Comparison of ENCODE assay signal across 8 cellular contexts in the genomic region with DNA sequence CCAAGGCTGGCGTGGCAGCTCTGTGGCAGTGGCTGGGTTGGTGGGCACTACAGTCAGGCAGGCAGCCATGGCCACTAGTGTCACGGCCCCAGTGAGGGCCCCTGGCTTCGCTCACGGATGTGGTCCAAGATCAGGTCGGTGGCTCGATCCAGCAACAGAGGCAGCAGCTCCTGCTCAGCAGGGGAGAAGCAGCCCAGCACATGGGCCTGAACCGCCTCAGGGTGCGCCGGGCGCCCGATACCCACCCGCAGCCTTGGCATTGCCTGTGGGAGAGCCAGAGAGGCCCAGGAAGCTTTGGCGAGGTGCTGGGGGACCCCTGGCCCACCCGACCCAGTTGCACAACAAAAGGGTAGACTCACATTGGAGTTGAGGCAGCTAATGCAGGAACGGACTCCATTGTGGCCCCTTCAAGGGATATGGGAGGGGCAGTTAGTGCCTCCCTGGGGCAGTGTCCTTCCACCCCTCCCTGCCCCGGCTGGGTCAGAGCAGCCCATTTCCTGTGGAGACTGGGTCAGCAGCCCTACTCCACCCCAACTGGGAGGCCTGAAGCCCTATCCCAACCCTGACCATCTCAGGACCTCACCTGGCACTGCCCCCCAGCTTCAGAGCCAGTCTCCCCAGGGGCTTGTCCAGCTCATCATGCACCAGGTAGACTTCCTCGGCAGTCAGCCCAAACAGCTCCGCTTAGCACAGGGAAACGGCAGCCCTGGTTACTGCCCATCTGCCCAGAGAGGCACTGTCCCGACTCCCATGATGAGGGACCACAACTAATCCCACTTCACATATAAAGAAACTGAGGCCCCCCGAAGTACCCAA. TPM values are rescaled to one million over a fixed set of nuclear protein-coding genes. Genes with fewer than 3 reads are reported as not detected.
DNase-seq lines count a peak whose midpoint lies in the region; ATAC-seq and TF ChIP-seq lines count a peak whose summit lies in the region.

No MANE protein-coding gene starts in this region.

- H3K36me3 ChIP-seq in iPS-20b (ENCODE audit: insufficient read depth, low read depth, low read length): no peaks in the 10 kb centered on the region
- no peaks in the 10 kb centered on the region for H3K36me3 ChIP-seq in thoracic aorta

- H3K9me3 ChIP-seq in iPS-20b (ENCODE audit: insufficient read depth, low read depth, low read length) (no peaks in the 10 kb centered on the region), thoracic aorta (no peaks in the 10 kb centered on the region)

- H3K36me3 Mint-ChIP-seq in activated CD4-positive, alpha-beta T cell treated with anti-CD3 and anti-CD28 coated beads, Interleukin-2, amount 10 ng/mL, durations not matched to agents 24 days and 14 days (ENCODE audit: low read depth): peaks cover 2% of the 10 kb centered on the region
- peaks cover 6% of the 10 kb centered on the region for H3K36me3 Mint-ChIP-seq in activated T-helper 17 cell treated with anti-CD3 and anti-CD28 coated beads, Interleukin-2, amount 50 U/mL, for 72 hours (ENCODE audit: low read depth)

- peak overlapping the region; percentile 100 for H3K4me3 Mint-ChIP-seq in activated CD4-positive, alpha-beta T cell treated with anti-CD3 and anti-CD28 coated beads, Interleukin-2, amount 10 ng/mL, durations not matched to agents 24 days and 14 days
- H3K4me3 Mint-ChIP-seq in activated T-helper 17 cell treated with anti-CD3 and anti-CD28 coated beads, Interleukin-2, amount 50 U/mL, for 72 hours: peak overlapping the region; percentile 96

- H3K9me3 Mint-ChIP-seq in activated CD4-positive, alpha-beta T cell treated with anti-CD3 and anti-CD28 coated beads, Interleukin-2, amount 10 ng/mL, durations not matched to agents 24 days and 14 days: no peaks in the 10 kb centered on the region
- H3K9me3 Mint-ChIP-seq in activated T-helper 17 cell treated with anti-CD3 and anti-CD28 coated beads, Interleukin-2, amount 50 U/mL, for 72 hours: no peaks in the 10 kb centered on the region

- peaks cover 2% of the 10 kb centered on the region for H3K27me3 Mint-ChIP-seq in activated CD4-positive, alpha-beta T cell treated with anti-CD3 and anti-CD28 coated beads, Interleukin-2, amount 10 ng/mL, durations not matched to agents 24 days and 14 days
- no peaks in the 10 kb centered on the region for H3K27me3 Mint-ChIP-seq in activated T-helper 17 cell treated with anti-CD3 and anti-CD28 coated beads, Interleukin-2, amount 50 U/mL, for 72 hours

- peaks cover 24% of the 10 kb centered on the region for H3K4me1 Mint-ChIP-seq in activated CD4-positive, alpha-beta T cell treated with anti-CD3 and anti-CD28 coated beads, Interleukin-2, amount 10 ng/mL, durations not matched to agents 24 days and 14 days
- H3K4me1 Mint-ChIP-seq in activated T-helper 17 cell treated with anti-CD3 and anti-CD28 coated beads, Interleukin-2, amount 50 U/mL, for 72 hours: peaks cover 10% of the 10 kb centered on the region

- no peak for ATAC-seq in activated T-helper 17 cell treated with anti-CD3 and anti-CD28 coated beads, Interleukin-2, amount 50 U/mL, for 72 hours (replicated peaks)
- no peak for ATAC-seq in thoracic aorta (ENCODE audit: insufficient number of reproducible peaks, low FRiP score, low read depth)

- H3K4me3 ChIP-seq in iPS-20b (ENCODE audit: low read length) (peak overlapping the region; percentile 49), thoracic aorta (peak overlapping the region; percentile 99)

- intact Hi-C loops in activated CD4-positive, alpha-beta T cell treated with anti-CD3 and anti-CD28 coated beads, Interleukin-2, amount 10 ng/mL, durations not matched to agents 24 days and 14 days (cut with micrococcal nuclease): loop anchor here (2.0 kb wide), 1 partner anchor 57 kb away; no protein-coding TSS in a partner anchor

- H3K4me1 ChIP-seq in iPS-20b (ENCODE audit: insufficient read depth, low read length) (0 out of 2 replicates have a peak, but pooled peaks cover 8% of the 10 kb centered on the region), thoracic aorta (ENCODE audit: control insufficient read depth in 1 of 2, low read depth in 2 of 2) (peaks cover 7 to 13% of the 10 kb centered on the region in 2 donors)

- no peak overlapping the region for H3K9ac ChIP-seq in iPS-20b (ENCODE audit: low read depth, low read length)

- no peak for DNase-seq in activated CD4-positive, alpha-beta T cell treated with anti-CD3 and anti-CD28 coated beads, Interleukin-2, amount 10 ng/mL, durations not matched to agents 24 days and 14 days
- DNase-seq in activated CD4-positive, alpha-beta T cell treated with anti-CD3 and anti-CD28 coated beads for 48 hours: no peak
- DNase-seq in thoracic aorta (ENCODE audit: low spot score) (no peak), KG1 (lab: John Stamatoyannopoulos, UW) (no peak), iPS-NIHi7 (ENCODE audit: extremely low spot score) (no peak)
- no peak for DNase-seq in stimulated activated CD4-positive, alpha-beta T cell treated with anti-CD3 and anti-CD28 coated beads, Interleukin-4, amount 100 ng/mL, for 24 hours

- no peak overlapping the region for H3K27ac Mint-ChIP-seq in activated CD4-positive, alpha-beta T cell treated with anti-CD3 and anti-CD28 coated beads, Interleukin-2, amount 10 ng/mL, durations not matched to agents 24 days and 14 days
- no peak overlapping the region for H3K27ac Mint-ChIP-seq in activated T-helper 17 cell treated with anti-CD3 and anti-CD28 coated beads, Interleukin-2, amount 50 U/mL, for 72 hours

- no peak overlapping the region for H3K27ac ChIP-seq in iPS-20b (ENCODE audit: low read length)
- H3K27ac ChIP-seq in thoracic aorta: no peak overlapping the region

- no peak for TF ChIP-seq CTCF in thoracic aorta (IDR thresholded peaks at IDR 0.05)

- H3K27me3 ChIP-seq in iPS-20b (ENCODE audit: insufficient read depth, low read length) (peaks cover 3% of the 10 kb centered on the region; the same call in 1 of the 2 replicates), thoracic aorta (replicated peaks; ENCODE audit: insufficient read depth) (no peaks in the 10 kb centered on the region)

RNA-seq across cellular contexts. Expression of a gene that starts 1.2 kb away (rescaled TPM):
- total RNA-seq in activated CD4-positive, alpha-beta T cell treated with anti-CD3 and anti-CD28 coated beads, Interleukin-2, amount 10 ng/mL, durations not matched to agents 24 days and 14 days: 22.8 TPM in 2 replicates
- total RNA-seq in activated T-helper 17 cell treated with anti-CD3 and anti-CD28 coated beads, Interleukin-2, amount 50 U/mL, for 72 hours: 10 to 100 TPM in 1 of 2 donors, 1 to 10 TPM in 1; 6.5 to 13.5 TPM
- 10 to 100 TPM in 1 of 2 donors, 1 to 10 TPM in 1; 9.3 to 25.9 TPM for total RNA-seq in thoracic aorta

RNA-seq across cellular contexts. Expression of a gene that starts 1.7 kb away (rescaled TPM):
- not detected in 2 replicates for total RNA-seq in activated CD4-positive, alpha-beta T cell treated with anti-CD3 and anti-CD28 coated beads, Interleukin-2, amount 10 ng/mL, durations not matched to agents 24 days and 14 days
- total RNA-seq in activated T-helper 17 cell treated with anti-CD3 and anti-CD28 coated beads, Interleukin-2, amount 50 U/mL, for 72 hours: 1 to 10 TPM; 1.8 to 2.0 TPM
- under 1 TPM; 0.14 to 0.27 TPM for total RNA-seq in thoracic aorta

RNA-seq across cellular contexts. Expression of a gene that starts 7.4 kb away (rescaled TPM):
- total RNA-seq in activated CD4-positive, alpha-beta T cell treated with anti-CD3 and anti-CD28 coated beads, Interleukin-2, amount 10 ng/mL, durations not matched to agents 24 days and 14 days: not detected in 2 replicates
- under 1 TPM in 1 of 2 donors, not detected in 1; 0.13 TPM for total RNA-seq in activated T-helper 17 cell treated with anti-CD3 and anti-CD28 coated beads, Interleukin-2, amount 50 U/mL, for 72 hours
- under 1 TPM; 0.27 to 0.28 TPM for total RNA-seq in thoracic aorta

RNA-seq across cellular contexts. Expression of a gene that starts 20.9 kb away (rescaled TPM):
- 20.4 and 21.4 TPM in 2 replicates for total RNA-seq in activated CD4-positive, alpha-beta T cell treated with anti-CD3 and anti-CD28 coated beads, Interleukin-2, amount 10 ng/mL, durations not matched to agents 24 days and 14 days
- total RNA-seq in activated T-helper 17 cell treated with anti-CD3 and anti-CD28 coated beads, Interleukin-2, amount 50 U/mL, for 72 hours: 10 to 100 TPM in 1 of 2 donors, 1 to 10 TPM in 1; 8.5 to 15.7 TPM
- total RNA-seq in thoracic aorta: 10 to 100 TPM; 14.5 to 16.9 TPM
